In genomic region chr13:78758549-78758948, GRCh38 we compare ENCODE assay signal across 8 cellular contexts.
"Had no signal": no experiment of that assay in that cellular context is flagged by ENCODE, and none has a peak within 500 bp of the region (broad histone marks: within the 10 kb centered on the region; RNA-seq: fewer than 3 reads in every experiment).

No MANE protein-coding gene starts in this region.

- FAIRE-seq: H1, H54, HTR-8/SVneo had no signal

- H3K27ac Mint-ChIP-seq: GM23338, H9 had no signal

- H3K4me3 ChIP-seq: GM23338 had no signal

- H3K9me3 Mint-ChIP-seq: GM23338, H9 had no signal

- H3K4me3 Mint-ChIP-seq: GM23338, H9 had no signal

- H3K4me2 ChIP-seq: GM23338 had no signal

- DNase-seq: H9, HCEC 1CT, IMR-90, KBM-7 had no signal

- ATAC-seq: GM23338 had no signal

- H2AFZ ChIP-seq: GM23338 had no signal
